Comparison of ENCODE assay signal across 1 cellular context in the genomic region with DNA sequence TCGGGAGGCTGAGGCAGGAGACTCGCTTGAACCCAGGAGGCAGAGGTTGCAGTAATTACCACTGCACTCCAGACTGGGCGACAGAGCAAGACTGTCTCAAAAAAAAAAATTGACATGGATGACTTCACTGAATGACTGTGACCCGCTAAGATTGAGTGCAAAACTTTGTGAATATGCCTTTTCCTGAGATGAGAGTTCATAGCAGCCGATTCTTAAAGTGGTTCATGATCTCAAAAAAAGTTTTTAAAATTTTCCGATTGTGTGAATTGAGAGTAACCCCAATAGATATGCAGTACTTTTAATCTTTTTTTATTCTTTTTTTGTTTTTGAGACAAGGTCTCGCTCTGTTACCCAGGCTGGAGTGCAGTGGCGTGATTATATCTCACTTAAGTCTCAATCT.
TF ChIP-seq lines count a peak whose summit lies in the region.

No MANE protein-coding gene starts in this region.

TF ChIP-seq in SK-N-SH treated with all-trans-retinoic acid at 6 μM for 48 hours, 23 proteins besides CTCF, POLR2A, EP300 and RAD21 (continued from another document):
- TF ChIP-seq TOX (CRISPR knock-in tag; IDR thresholded peaks at IDR 0.05; ENCODE audit: borderline replicate concordance) (no peak), ZNF8 (CRISPR knock-in tag; IDR thresholded peaks at IDR 0.05) (no peak), BACH2 (CRISPR knock-in tag; IDR thresholded peaks at IDR 0.05; ENCODE audit: borderline replicate concordance) (no peak), ARNTL (CRISPR knock-in tag; IDR thresholded peaks at IDR 0.05; ENCODE audit: borderline replicate concordance, low read depth) (no peak), ISL1 (CRISPR knock-in tag; IDR thresholded peaks at IDR 0.05) (no peak), ZNF70 (CRISPR knock-in tag; IDR thresholded peaks at IDR 0.05) (no peak), ESRRG (CRISPR knock-in tag; IDR thresholded peaks at IDR 0.05) (no peak), PPARA (CRISPR knock-in tag; IDR thresholded peaks at IDR 0.05; ENCODE audit: borderline replicate concordance) (no peak)
- TF ChIP-seq, protein P1, sequence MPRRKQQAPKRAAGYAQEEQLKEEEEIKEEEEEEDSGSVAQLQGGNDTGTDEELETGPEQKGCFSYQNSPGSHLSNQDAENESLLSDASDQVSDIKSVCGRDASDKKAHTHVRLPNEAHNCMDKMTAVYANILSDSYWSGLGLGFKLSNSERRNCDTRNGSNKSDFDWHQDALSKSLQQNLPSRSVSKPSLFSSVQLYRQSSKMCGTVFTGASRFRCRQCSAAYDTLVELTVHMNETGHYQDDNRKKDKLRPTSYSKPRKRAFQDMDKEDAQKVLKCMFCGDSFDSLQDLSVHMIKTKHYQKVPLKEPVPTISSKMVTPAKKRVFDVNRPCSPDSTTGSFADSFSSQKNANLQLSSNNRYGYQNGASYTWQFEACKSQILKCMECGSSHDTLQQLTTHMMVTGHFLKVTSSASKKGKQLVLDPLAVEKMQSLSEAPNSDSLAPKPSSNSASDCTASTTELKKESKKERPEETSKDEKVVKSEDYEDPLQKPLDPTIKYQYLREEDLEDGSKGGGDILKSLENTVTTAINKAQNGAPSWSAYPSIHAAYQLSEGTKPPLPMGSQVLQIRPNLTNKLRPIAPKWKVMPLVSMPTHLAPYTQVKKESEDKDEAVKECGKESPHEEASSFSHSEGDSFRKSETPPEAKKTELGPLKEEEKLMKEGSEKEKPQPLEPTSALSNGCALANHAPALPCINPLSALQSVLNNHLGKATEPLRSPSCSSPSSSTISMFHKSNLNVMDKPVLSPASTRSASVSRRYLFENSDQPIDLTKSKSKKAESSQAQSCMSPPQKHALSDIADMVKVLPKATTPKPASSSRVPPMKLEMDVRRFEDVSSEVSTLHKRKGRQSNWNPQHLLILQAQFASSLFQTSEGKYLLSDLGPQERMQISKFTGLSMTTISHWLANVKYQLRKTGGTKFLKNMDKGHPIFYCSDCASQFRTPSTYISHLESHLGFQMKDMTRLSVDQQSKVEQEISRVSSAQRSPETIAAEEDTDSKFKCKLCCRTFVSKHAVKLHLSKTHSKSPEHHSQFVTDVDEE (CRISPR knock-in tag; IDR thresholded peaks at IDR 0.05): no peak
- TF ChIP-seq, protein P2, sequence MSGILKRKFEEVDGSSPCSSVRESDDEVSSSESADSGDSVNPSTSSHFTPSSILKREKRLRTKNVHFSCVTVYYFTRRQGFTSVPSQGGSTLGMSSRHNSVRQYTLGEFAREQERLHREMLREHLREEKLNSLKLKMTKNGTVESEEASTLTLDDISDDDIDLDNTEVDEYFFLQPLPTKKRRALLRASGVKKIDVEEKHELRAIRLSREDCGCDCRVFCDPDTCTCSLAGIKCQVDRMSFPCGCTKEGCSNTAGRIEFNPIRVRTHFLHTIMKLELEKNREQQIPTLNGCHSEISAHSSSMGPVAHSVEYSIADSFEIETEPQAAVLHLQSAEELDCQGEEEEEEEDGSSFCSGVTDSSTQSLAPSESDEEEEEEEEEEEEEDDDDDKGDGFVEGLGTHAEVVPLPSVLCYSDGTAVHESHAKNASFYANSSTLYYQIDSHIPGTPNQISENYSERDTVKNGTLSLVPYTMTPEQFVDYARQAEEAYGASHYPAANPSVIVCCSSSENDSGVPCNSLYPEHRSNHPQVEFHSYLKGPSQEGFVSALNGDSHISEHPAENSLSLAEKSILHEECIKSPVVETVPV (CRISPR knock-in tag; IDR thresholded peaks at IDR 0.05): no peak
- TF ChIP-seq, protein P3, sequence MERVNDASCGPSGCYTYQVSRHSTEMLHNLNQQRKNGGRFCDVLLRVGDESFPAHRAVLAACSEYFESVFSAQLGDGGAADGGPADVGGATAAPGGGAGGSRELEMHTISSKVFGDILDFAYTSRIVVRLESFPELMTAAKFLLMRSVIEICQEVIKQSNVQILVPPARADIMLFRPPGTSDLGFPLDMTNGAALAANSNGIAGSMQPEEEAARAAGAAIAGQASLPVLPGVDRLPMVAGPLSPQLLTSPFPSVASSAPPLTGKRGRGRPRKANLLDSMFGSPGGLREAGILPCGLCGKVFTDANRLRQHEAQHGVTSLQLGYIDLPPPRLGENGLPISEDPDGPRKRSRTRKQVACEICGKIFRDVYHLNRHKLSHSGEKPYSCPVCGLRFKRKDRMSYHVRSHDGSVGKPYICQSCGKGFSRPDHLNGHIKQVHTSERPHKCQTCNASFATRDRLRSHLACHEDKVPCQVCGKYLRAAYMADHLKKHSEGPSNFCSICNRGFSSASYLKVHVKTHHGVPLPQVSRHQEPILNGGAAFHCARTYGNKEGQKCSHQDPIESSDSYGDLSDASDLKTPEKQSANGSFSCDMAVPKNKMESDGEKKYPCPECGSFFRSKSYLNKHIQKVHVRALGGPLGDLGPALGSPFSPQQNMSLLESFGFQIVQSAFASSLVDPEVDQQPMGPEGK (CRISPR knock-in tag; IDR thresholded peaks at IDR 0.05; ENCODE audit: borderline replicate concordance): no peak
